ENCODE assay signal across 1 cellular context in the genomic region with DNA sequence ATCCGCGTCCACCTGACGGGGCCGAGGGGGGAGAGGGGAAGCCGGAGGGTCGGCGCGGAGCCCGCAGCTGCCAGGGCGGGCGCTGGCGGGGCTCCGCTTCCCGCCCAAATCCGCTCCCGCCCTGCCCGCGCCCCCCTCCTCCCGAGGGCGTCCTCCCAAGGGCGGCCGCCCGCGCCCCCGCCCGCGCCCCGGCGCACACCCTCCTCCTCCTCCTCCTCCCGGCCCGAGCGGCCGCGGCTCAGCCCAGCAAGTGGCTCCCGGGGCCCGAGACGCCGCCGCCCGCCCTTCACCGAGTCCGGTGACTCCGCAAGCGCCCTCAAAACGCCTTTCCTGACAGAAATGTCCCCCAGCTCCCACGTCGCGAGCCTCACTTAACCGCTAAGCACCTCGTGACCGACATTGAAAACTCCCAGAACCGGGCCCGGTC.
TF ChIP-seq lines count a peak whose summit lies in the region.

No MANE protein-coding gene starts in this region.

TF ChIP-seq in GM12878, 131 proteins besides CTCF, POLR2A, EP300 and RAD21 (continued from another document):
- TF ChIP-seq HDAC6 (IDR thresholded peaks at IDR 0.05; ENCODE audit: unreplicated experiment) (no peak), TCF3 (IDR thresholded peaks at IDR 0.05; ENCODE audit: borderline replicate concordance, insufficient read depth, low read depth, low read length) (0 out of 2 replicates have a peak, but pooled peaks have one; percentile 24)
